Comparison of ENCODE assay signal across 11 cellular contexts in genomic region chr19:3479819-3480215, GRCh38. TPM values are rescaled to one million over a fixed set of nuclear protein-coding genes. Genes with fewer than 3 reads are reported as not detected.
A peak's percentile ranks its signal among the peaks of the same experiment; 100 is the strongest.
DNase-seq lines count a peak whose midpoint lies in the region; ATAC-seq and TF ChIP-seq lines count a peak whose summit lies in the region.
"Had no signal": no experiment of that assay in that cellular context is flagged by ENCODE, and none has a peak within 500 bp of the region (broad histone marks: within the 10 kb centered on the region; RNA-seq: fewer than 3 reads in every experiment).

No MANE protein-coding gene starts in this region.

- H3K27me3 ChIP-seq in duodenal mucosa (ENCODE audit: control insufficient read depth in 1 of 2, insufficient read depth in 2 of 2, low read length in 2 of 2) (no peaks in the 10 kb centered on the region), upper lobe of left lung (peaks cover 0 to 29% (median 10%) of the 10 kb centered on the region in 4 donors)
- H3K27me3 ChIP-seq: cardiac muscle cell had no signal

- CTCF ChIA-PET in activated CD8-positive, alpha-beta memory T cell treated with anti-CD3 and anti-CD28 coated beads, Interleukin-2, amount 10 ng/mL, durations not matched to agents 7 days and 5 days (lab: Charles Lee) = interaction anchor here (0.7 to 2.2 kb wide), 5 partner anchors 10 to 175 kb away, joined by 3 to 17 read pairs (median 5); partner anchors contain the start of gene DOHH

- DNase-seq in activated CD8-positive, alpha-beta memory T cell treated with anti-CD3 and anti-CD28 coated beads, Interleukin-2, amount 10 ng/mL, durations not matched to agents 7 days and 5 days = peak; percentile 69
- DNase-seq in activated CD8-positive, alpha-beta memory T cell treated with anti-CD3 and anti-CD28 coated beads, Interleukin-2, amount 50 U/mL, for 4 hours = no peak
- DNase-seq in OCI-M1 (lab: John Stamatoyannopoulos, UW) (peak; percentile 36), hepatic stellate cell (ENCODE audit: low spot score) (no peak), upper lobe of left lung (no peak)
- peak; percentile 25 for DNase-seq in stimulated activated CD4-positive, alpha-beta T cell treated with anti-CD3 and anti-CD28 coated beads, Interleukin-4, amount 100 ng/mL, for 1 hour
- DNase-seq: NCI-H2227 treated with DMSO at 0.1 percent for 48 hours had no signal

- H3K27ac Mint-ChIP-seq in activated CD8-positive, alpha-beta memory T cell treated with anti-CD3 and anti-CD28 coated beads, Interleukin-2, amount 10 ng/mL, durations not matched to agents 7 days and 5 days = no peak overlapping the region

- H3K4me3 Mint-ChIP-seq in activated CD8-positive, alpha-beta memory T cell treated with anti-CD3 and anti-CD28 coated beads, Interleukin-2, amount 10 ng/mL, durations not matched to agents 7 days and 5 days = no peak overlapping the region

- no peaks in the 10 kb centered on the region for H3K36me3 Mint-ChIP-seq in activated CD8-positive, alpha-beta memory T cell treated with anti-CD3 and anti-CD28 coated beads, Interleukin-2, amount 10 ng/mL, durations not matched to agents 7 days and 5 days

- no peak for TF ChIP-seq POLR2A in upper lobe of left lung (IDR thresholded peaks at IDR 0.05)

- H3K36me3 ChIP-seq in duodenal mucosa (ENCODE audit: control insufficient read depth in 1 of 2, insufficient read depth in 2 of 2, low read length in 2 of 2) (peaks cover 8 to 33% of the 10 kb centered on the region in 2 donors), upper lobe of left lung (no peaks in the 10 kb centered on the region)
- H3K36me3 ChIP-seq: cardiac muscle cell had no signal

- no peaks in the 10 kb centered on the region for H3K9me3 Mint-ChIP-seq in activated CD8-positive, alpha-beta memory T cell treated with anti-CD3 and anti-CD28 coated beads, Interleukin-2, amount 10 ng/mL, durations not matched to agents 7 days and 5 days (ENCODE audit: low read depth)

- no peaks in the 10 kb centered on the region for H3K9me3 ChIP-seq in duodenal mucosa (ENCODE audit: control insufficient read depth in 1 of 2, low read length in 2 of 2)
- H3K9me3 ChIP-seq in upper lobe of left lung = no peaks in the 10 kb centered on the region

- H3K27me3 Mint-ChIP-seq in activated CD8-positive, alpha-beta memory T cell treated with anti-CD3 and anti-CD28 coated beads, Interleukin-2, amount 10 ng/mL, durations not matched to agents 7 days and 5 days = no peaks in the 10 kb centered on the region

- H3K4me1 Mint-ChIP-seq in activated CD8-positive, alpha-beta memory T cell treated with anti-CD3 and anti-CD28 coated beads, Interleukin-2, amount 10 ng/mL, durations not matched to agents 7 days and 5 days = peaks cover 9% of the 10 kb centered on the region

- H3K4me3 ChIP-seq in duodenal mucosa (ENCODE audit: low read depth in 1 of 2, low read length in 2 of 2) = peak overlapping the region; percentile 50 to 58
- no peak overlapping the region for H3K4me3 ChIP-seq in upper lobe of left lung
- H3K4me3 ChIP-seq: cardiac muscle cell had no signal

- TF ChIP-seq EP300 in upper lobe of left lung (IDR thresholded peaks at IDR 0.05) = no peak

- peak overlapping the region in 1 of 2 donors; percentile 66 for H3K9ac ChIP-seq in duodenal mucosa (ENCODE audit: low read depth in 1 of 2, low read length in 2 of 2)

- H3K27ac ChIP-seq in duodenal mucosa (ENCODE audit: low read depth, low read length) (peak overlapping the region; percentile 87), upper lobe of left lung (no peak overlapping the region)
- H3K27ac ChIP-seq: cardiac muscle cell had no signal

- WGBS in upper lobe of left lung, 2 donors = 21 to 58% methylated on average over 10 of the region's 10 CpGs

- ATAC-seq in activated CD8-positive, alpha-beta memory T cell treated with anti-CD3 and anti-CD28 coated beads, Interleukin-2, amount 10 ng/mL, durations not matched to agents 7 days and 5 days = peak; percentile 25
- no peak for ATAC-seq in upper lobe of left lung (ENCODE audit: low FRiP score in 2 of 2)
- no peak for ATAC-seq in GM18861 (IDR thresholded peaks at IDR 0.05; ENCODE audit: unreplicated experiment)

- no peak for TF ChIP-seq CTCF in upper lobe of left lung (IDR thresholded peaks at IDR 0.05)

- H3K4me1 ChIP-seq in duodenal mucosa (ENCODE audit: control insufficient read depth in 1 of 2, insufficient read depth in 2 of 2, low read length in 2 of 2) (peaks cover 21 to 36% of the 10 kb centered on the region in 2 donors), upper lobe of left lung (peaks cover 0 to 16% (median 0%) of the 10 kb centered on the region in 4 donors)

RNA-seq across cellular contexts. Expression of gene SMIM24, which starts 0.5 kb away (rescaled TPM):
- 1 to 10 TPM; 1.1 to 2.3 TPM for total RNA-seq in activated CD8-positive, alpha-beta memory T cell treated with anti-CD3 and anti-CD28 coated beads, Interleukin-2, amount 10 ng/mL, durations not matched to agents 7 days and 5 days
- 1 to 10 TPM in 1 of 6 donors, not detected in 5; 1.7 TPM for total RNA-seq in upper lobe of left lung
- total RNA-seq: posterior vena cava had no signal

RNA-seq across cellular contexts. Expression of gene SMIM44, which starts 3.4 kb away (rescaled TPM):
- not detected for total RNA-seq in activated CD8-positive, alpha-beta memory T cell treated with anti-CD3 and anti-CD28 coated beads, Interleukin-2, amount 10 ng/mL, durations not matched to agents 7 days and 5 days
- not detected for total RNA-seq in upper lobe of left lung
- total RNA-seq: cardiac muscle cell, posterior vena cava had no signal

RNA-seq across cellular contexts. Expression of gene DOHH, which starts 20.7 kb away (rescaled TPM):
- 10 to 100 TPM; 13.3 to 17.0 TPM for total RNA-seq in activated CD8-positive, alpha-beta memory T cell treated with anti-CD3 and anti-CD28 coated beads, Interleukin-2, amount 10 ng/mL, durations not matched to agents 7 days and 5 days
- total RNA-seq in upper lobe of left lung = 10 to 100 TPM; 13.3 to 26.8 (median 17.3) TPM

RNA-seq across cellular contexts. Expression of gene FZR1, which starts 26.3 kb away (rescaled TPM):
- 10 to 100 TPM; 61.4 to 79.1 TPM for total RNA-seq in activated CD8-positive, alpha-beta memory T cell treated with anti-CD3 and anti-CD28 coated beads, Interleukin-2, amount 10 ng/mL, durations not matched to agents 7 days and 5 days
- 100 to 1,000 TPM in 1 of 6 donors, 10 to 100 TPM in 5; 19.9 to 110 (median 37.5) TPM for total RNA-seq in upper lobe of left lung

RNA-seq across cellular contexts. Expression of gene TEKTIP1, which starts 59.2 kb away (rescaled TPM):
- 1 to 10 TPM; 5.7 to 7.2 TPM for total RNA-seq in activated CD8-positive, alpha-beta memory T cell treated with anti-CD3 and anti-CD28 coated beads, Interleukin-2, amount 10 ng/mL, durations not matched to agents 7 days and 5 days
- total RNA-seq in upper lobe of left lung = 1 to 10 TPM in 3 of 6 donors, not detected in 3; 1.6 to 7.3 (median 6.2) TPM

Comparison
In these comparisons a context has a peak if more than half of its experiments do, and no peak if none do; other contexts are left out.
1. DNase-seq: peak in activated CD8-positive, alpha-beta memory T cell treated with anti-CD3 and anti-CD28 coated beads, Interleukin-2, amount 10 ng/mL, durations not matched to agents 7 days and 5 days (single experiment), OCI-M1 (single experiment) and stimulated activated CD4-positive, alpha-beta T cell treated with anti-CD3 and anti-CD28 coated beads, Interleukin-4, amount 100 ng/mL, for 1 hour (single experiment); none in activated CD8-positive, alpha-beta memory T cell treated with anti-CD3 and anti-CD28 coated beads, Interleukin-2, amount 50 U/mL, for 4 hours (single experiment), hepatic stellate cell (single experiment) and upper lobe of left lung (0 of 2).
2. H3K4me3 ChIP-seq: peak in duodenal mucosa (2 of 2); none in upper lobe of left lung (0 of 4).